In the genomic region with DNA sequence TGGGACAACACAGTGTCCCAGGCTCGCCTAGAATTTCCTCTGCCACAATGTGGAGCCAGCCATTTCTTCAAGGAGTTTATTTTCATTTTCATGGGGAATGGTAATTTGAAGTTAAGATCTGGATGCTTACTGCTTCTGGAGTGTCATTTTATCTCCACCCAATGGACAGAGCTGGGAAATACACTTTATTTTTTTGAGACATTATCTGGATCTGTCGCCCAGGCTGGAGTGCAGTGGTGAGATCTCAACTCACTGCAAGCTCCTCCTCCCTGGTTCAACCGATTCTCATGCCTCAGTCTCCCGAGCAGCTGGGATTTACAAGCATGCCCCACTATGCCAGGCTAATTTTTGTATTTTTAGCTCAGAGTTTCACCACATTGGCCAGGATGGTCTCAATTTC, we compare ENCODE assay signal across 8 cellular contexts. TPM values are rescaled to one million over a fixed set of nuclear protein-coding genes. Genes with fewer than 3 reads are reported as not detected.
A peak's percentile ranks its signal among the peaks of the same experiment; 100 is the strongest.
DNase-seq lines count a peak whose midpoint lies in the region; ATAC-seq lines count a peak whose summit lies in the region.

No MANE protein-coding gene starts in this region.

- H3K9me2 ChIP-seq in GM23248 (ENCODE audit: insufficient read depth) = no peaks in the 10 kb centered on the region

- H3K9me3 ChIP-seq in GM23248 (ENCODE audit: low read depth) = no peaks in the 10 kb centered on the region

- no peak overlapping the region for H3K4me3 ChIP-seq in GM23248

- H3K9me3 Mint-ChIP-seq in stimulated activated effector memory CD8-positive, alpha-beta T cell treated with anti-CD3 and anti-CD28 coated beads, Interleukin-12 subunit alpha, Interleukin-12 subunit beta, amount 100 ng/mL, for 72 hours = no peaks in the 10 kb centered on the region

- H2AFZ ChIP-seq in GM23248 = peak overlapping the region; percentile 76

- no peaks in the 10 kb centered on the region for H3K79me2 ChIP-seq in GM23248 (ENCODE audit: insufficient read depth)

- peak; percentile 66 for ATAC-seq in stimulated activated effector memory CD8-positive, alpha-beta T cell treated with anti-CD3 and anti-CD28 coated beads, Interleukin-12 subunit alpha, Interleukin-12 subunit beta, amount 100 ng/mL, for 72 hours

- no peaks in the 10 kb centered on the region for H3K36me3 ChIP-seq in GM23248 (ENCODE audit: low read depth)

- H3K9ac ChIP-seq in GM23248 = no peak overlapping the region

- H3F3A ChIP-seq in GM23248 (ENCODE audit: insufficient read depth) = no peaks in the 10 kb centered on the region

- H3K4me2 ChIP-seq in GM23248 (ENCODE audit: unreplicated experiment) = no peak overlapping the region

- peak; percentile 10 to 44 for DNase-seq in NCI-H524 (lab: John Stamatoyannopoulos, UW)
- no peak for DNase-seq in NCI-H524 treated with DMSO at 0.1 percent for 48 hours (lab: John Stamatoyannopoulos, UW)
- peak; percentile 73 for DNase-seq in GM23248
- peak; percentile 41 for DNase-seq in NCI-H69 (lab: John Stamatoyannopoulos, UW)
- peak; percentile 21 for DNase-seq in brain pericyte (ENCODE audit: low read depth, low spot score)
- peak; percentile 83 for DNase-seq in inferior parietal cortex (ENCODE audit: extremely low spot score)
- DNase-seq in stimulated activated effector memory CD8-positive, alpha-beta T cell treated with anti-CD3 and anti-CD28 coated beads, Interleukin-12 subunit alpha, Interleukin-12 subunit beta, amount 100 ng/mL, for 72 hours (ENCODE audit: low spot score in 2 of 2) = no peak
- no peak for DNase-seq in amniotic stem cell (lab: John Stamatoyannopoulos, UW)

- H3K27ac Mint-ChIP-seq in stimulated activated effector memory CD8-positive, alpha-beta T cell treated with anti-CD3 and anti-CD28 coated beads, Interleukin-12 subunit alpha, Interleukin-12 subunit beta, amount 100 ng/mL, for 72 hours = no peak overlapping the region

- no peak overlapping the region for H3K27ac ChIP-seq in GM23248

- peaks cover 11% of the 10 kb centered on the region for H3K4me1 Mint-ChIP-seq in stimulated activated effector memory CD8-positive, alpha-beta T cell treated with anti-CD3 and anti-CD28 coated beads, Interleukin-12 subunit alpha, Interleukin-12 subunit beta, amount 100 ng/mL, for 72 hours

- H3K27me3 ChIP-seq in GM23248 (replicated peaks; ENCODE audit: insufficient read depth) = no peaks in the 10 kb centered on the region

- H3K4me1 ChIP-seq in GM23248 (ENCODE audit: insufficient read depth) = peaks cover 20% of the 10 kb centered on the region

- H4K20me1 ChIP-seq in GM23248 (ENCODE audit: insufficient read depth) = no peaks in the 10 kb centered on the region

- no peak overlapping the region for H3K4me3 Mint-ChIP-seq in stimulated activated effector memory CD8-positive, alpha-beta T cell treated with anti-CD3 and anti-CD28 coated beads, Interleukin-12 subunit alpha, Interleukin-12 subunit beta, amount 100 ng/mL, for 72 hours

- 3 to 4% methylated on average over 4 of the region's 4 CpGs for WGBS in GM23248 (ENCODE audit: low coverage in 1 of 2, low lambda C conversion rate in 2 of 2, missing lambda C conversion rate in 2 of 2), 2 experiments

- in situ Hi-C loops in GM23248 (cut with MboI) = loop anchor here (25.0 kb wide), 1 partner anchor 231 kb away; no protein-coding TSS in a partner anchor

- H3K36me3 Mint-ChIP-seq in stimulated activated effector memory CD8-positive, alpha-beta T cell treated with anti-CD3 and anti-CD28 coated beads, Interleukin-12 subunit alpha, Interleukin-12 subunit beta, amount 100 ng/mL, for 72 hours = no peaks in the 10 kb centered on the region

RNA-seq across cellular contexts. Expression of gene THG1L, which starts 12.7 kb away (rescaled TPM):
- 10.3 and 12.3 TPM in 2 replicates for total RNA-seq in GM23248 (2014; rRNA removed; shearing (Covaris generic))
- polyA plus RNA-seq in GM23248 (2016; fragmentation: Nextera tagmentation; extraction: Ambion mirVana) = 6.9 and 8.9 TPM in 2 replicates

RNA-seq across cellular contexts. Expression of gene LSM11, which starts 25.0 kb away (rescaled TPM):
- 2.1 and 4.0 TPM in 2 replicates for total RNA-seq in GM23248 (2014; rRNA removed; shearing (Covaris generic))
- 0.52 and 0.79 TPM in 2 replicates for polyA plus RNA-seq in GM23248 (2016; fragmentation: Nextera tagmentation; extraction: Ambion mirVana)

RNA-seq across cellular contexts. Expression of gene C5orf52, which starts 47.2 kb away (rescaled TPM):
- not detected in 2 replicates for total RNA-seq in GM23248 (2014; rRNA removed; shearing (Covaris generic))
- polyA plus RNA-seq in GM23248 (2016; fragmentation: Nextera tagmentation; extraction: Ambion mirVana) = not detected in 2 replicates

Comparison
In these comparisons a context has a peak if more than half of its experiments do, and no peak if none do; other contexts are left out.
1. DNase-seq: peak in NCI-H524 (2 of 2), GM23248 (single experiment), NCI-H69 (single experiment), brain pericyte (single experiment) and inferior parietal cortex (single experiment); none in NCI-H524 treated with DMSO at 0.1 percent for 48 hours (single experiment), stimulated activated effector memory CD8-positive, alpha-beta T cell treated with anti-CD3 and anti-CD28 coated beads, Interleukin-12 subunit alpha, Interleukin-12 subunit beta, amount 100 ng/mL, for 72 hours (0 of 2) and amniotic stem cell (single experiment).